Comparison of ENCODE assay signal across 9 cellular contexts in genomic region chr1:143974416-143974815, GRCh38. TPM values are rescaled to one million over a fixed set of nuclear protein-coding genes. Genes with fewer than 3 reads are reported as not detected.
DNase-seq lines count a peak whose midpoint lies in the region; ATAC-seq and TF ChIP-seq lines count a peak whose summit lies in the region.
"Not testable (repeated sequence)": the region's sequence is repeated elsewhere in the genome, so short reads cannot be mapped to it uniquely, and the experiment has no call there.
"Had no signal": no experiment of that assay in that cellular context is flagged by ENCODE, and none has a peak within 500 bp of the region (broad histone marks: within the 10 kb centered on the region; RNA-seq: fewer than 3 reads in every experiment).

No MANE protein-coding gene starts in this region.

- not testable (repeated sequence) for TF ChIP-seq CTCF in AG04450 (IDR thresholded peaks at IDR 0.05; ENCODE audit: low read depth, low read length); HFF-Myc (IDR thresholded peaks at IDR 0.05; ENCODE audit: low read depth, low read length, missing control alignments); SU-DHL-6 (IDR thresholded peaks at IDR 0.05; ENCODE audit: insufficient read depth, low read length, poor library complexity, severe bottlenecking); right atrium auricular region (IDR thresholded peaks at IDR 0.05)

- not testable (repeated sequence) for DNase-seq in AG04450 (ENCODE audit: low read depth, low spot score); HFF-Myc (ENCODE audit: extremely low read depth, low read depth); right atrium auricular region (ENCODE audit: low spot score); naive B cell
- peak; percentile 23 for DNase-seq in activated naive CD8-positive, alpha-beta T cell treated with anti-CD3 and anti-CD28 coated beads, Interleukin-2, amount 10 ng/mL, durations not matched to agents 7 days and 5 days
- peak in 2 of 3 experiments; percentile 0 to 4 for DNase-seq in effector memory CD8-positive, alpha-beta T cell

- not testable (repeated sequence) for H3K36me3 ChIP-seq in SU-DHL-6 (ENCODE audit: low read length); right atrium auricular region; skeletal muscle satellite cell (ENCODE audit: insufficient read depth, low read length)

- H3K9me2 ChIP-seq in SU-DHL-6 (replicated peaks; ENCODE audit: insufficient read depth, low read length): not testable (repeated sequence)

- not testable (repeated sequence) for ATAC-seq in activated naive CD8-positive, alpha-beta T cell treated with anti-CD3 and anti-CD28 coated beads, Interleukin-2, amount 10 ng/mL, durations not matched to agents 7 days and 5 days (ENCODE audit: low read depth); effector memory CD8-positive, alpha-beta T cell (replicated peaks)
- ATAC-seq in naive B cell (ENCODE audit: low read depth in 2 of 2): peak; percentile 2 to 6

- H3K27ac ChIP-seq in AG04450 (ENCODE audit: low read depth, low read length); SU-DHL-6 (ENCODE audit: low read depth, low read length); right atrium auricular region: not testable (repeated sequence)

- H2AFZ ChIP-seq in SU-DHL-6 (ENCODE audit: low read depth, low read length, severe bottlenecking): not testable (repeated sequence)

- H3K27me3 ChIP-seq in AG04450 (ENCODE audit: control insufficient read depth, insufficient read depth, low read length); SU-DHL-6 (ENCODE audit: low read length); right atrium auricular region; skeletal muscle satellite cell (ENCODE audit: control insufficient read depth, insufficient read depth, low read length): not testable (repeated sequence)

- peak overlapping the region; percentile 66 for H3K4me3 Mint-ChIP-seq in activated naive CD8-positive, alpha-beta T cell treated with anti-CD3 and anti-CD28 coated beads, Interleukin-2, amount 10 ng/mL, durations not matched to agents 7 days and 5 days
- H3K4me3 Mint-ChIP-seq in effector memory CD8-positive, alpha-beta T cell: peak overlapping the region; percentile 62 to 72
- H3K4me3 Mint-ChIP-seq in naive B cell: peak overlapping the region in 5 of 8 donors; percentile 64 to 91 (median 83)

- H3F3A ChIP-seq in SU-DHL-6 (ENCODE audit: insufficient read depth): not testable (repeated sequence)

- peak overlapping the region; percentile 40 for H3K4me2 ChIP-seq in SU-DHL-6 (ENCODE audit: low read depth, low read length, poor library complexity, severe bottlenecking)
- H3K4me2 ChIP-seq in skeletal muscle satellite cell (ENCODE audit: low read length): peak overlapping the region; percentile 63

- not testable (repeated sequence) for H3K36me3 Mint-ChIP-seq in activated naive CD8-positive, alpha-beta T cell treated with anti-CD3 and anti-CD28 coated beads, Interleukin-2, amount 10 ng/mL, durations not matched to agents 7 days and 5 days; effector memory CD8-positive, alpha-beta T cell (ENCODE audit: insufficient read depth); naive B cell

- H4K20me1 ChIP-seq in SU-DHL-6 (ENCODE audit: low read depth, low read length): not testable (repeated sequence)

- not testable (repeated sequence) for H3K9me3 ChIP-seq in AG04450 (ENCODE audit: control insufficient read depth, insufficient read depth, low read length); SU-DHL-6 (ENCODE audit: insufficient read depth, low read length); right atrium auricular region; skeletal muscle satellite cell (replicated peaks; ENCODE audit: low read length)

- not testable (repeated sequence) for H3K9me3 Mint-ChIP-seq in activated naive CD8-positive, alpha-beta T cell treated with anti-CD3 and anti-CD28 coated beads, Interleukin-2, amount 10 ng/mL, durations not matched to agents 7 days and 5 days; effector memory CD8-positive, alpha-beta T cell; naive B cell

- POLR2A ChIA-PET in AG04450 (lab: Yijun Ruan, JAX); activated naive CD8-positive, alpha-beta T cell treated with anti-CD3 and anti-CD28 coated beads, Interleukin-2, amount 10 ng/mL, durations not matched to agents 7 days and 5 days (lab: Charles Lee): not testable (repeated sequence)

- H3K9ac ChIP-seq in SU-DHL-6 (ENCODE audit: low read length): peak overlapping the region; percentile 33; the same call in 1 of the 2 replicates
- H3K9ac ChIP-seq in skeletal muscle satellite cell (ENCODE audit: low read depth, low read length): not testable (repeated sequence)

- not testable (repeated sequence) for H3K27me3 Mint-ChIP-seq in activated naive CD8-positive, alpha-beta T cell treated with anti-CD3 and anti-CD28 coated beads, Interleukin-2, amount 10 ng/mL, durations not matched to agents 7 days and 5 days; effector memory CD8-positive, alpha-beta T cell; naive B cell

- H3K79me2 ChIP-seq in SU-DHL-6 (ENCODE audit: insufficient read depth, low read length): not testable (repeated sequence)

- CTCF ChIA-PET in AG04450 (lab: Charles Lee): not testable (repeated sequence)

- not testable (repeated sequence) for H3K27ac Mint-ChIP-seq in activated naive CD8-positive, alpha-beta T cell treated with anti-CD3 and anti-CD28 coated beads, Interleukin-2, amount 10 ng/mL, durations not matched to agents 7 days and 5 days; effector memory CD8-positive, alpha-beta T cell; naive B cell

- H3K4me1 Mint-ChIP-seq in activated naive CD8-positive, alpha-beta T cell treated with anti-CD3 and anti-CD28 coated beads, Interleukin-2, amount 10 ng/mL, durations not matched to agents 7 days and 5 days; effector memory CD8-positive, alpha-beta T cell (ENCODE audit: low read depth in 2 of 2); naive B cell: not testable (repeated sequence)

- H3K4me3 ChIP-seq in AG04450 (ENCODE audit: low read depth, low read length) (peak overlapping the region; percentile 45), HFF-Myc (replicated peaks; ENCODE audit: low read depth, low read length) (peak overlapping the region; percentile 30), right atrium auricular region (peak overlapping the region; percentile 19 to 37), skeletal muscle satellite cell (ENCODE audit: low read length) (peak overlapping the region; percentile 52)
- H3K4me3 ChIP-seq in SU-DHL-6 (ENCODE audit: insufficient read depth, low read length, poor library complexity, severe bottlenecking): not testable (repeated sequence)

- not testable (repeated sequence) for H3K4me1 ChIP-seq in right atrium auricular region; skeletal muscle satellite cell (ENCODE audit: control insufficient read depth, insufficient read depth, low read length)

RNA-seq across cellular contexts. Expression of gene FAM72C, which starts 2.6 kb away (rescaled TPM):
- polyA plus RNA-seq in AG04450 (2011; rRNA removed): 0.79 and 1.0 TPM in 2 replicates
- polyA minus RNA-seq in AG04450 (2011; rRNA and poly(A)+ RNA removed): 0.28 and 0.39 TPM in 2 replicates
- total RNA-seq in activated naive CD8-positive, alpha-beta T cell treated with anti-CD3 and anti-CD28 coated beads, Interleukin-2, amount 10 ng/mL, durations not matched to agents 7 days and 5 days: 1 to 10 TPM; 8.0 to 9.1 TPM
- under 1 TPM; 0.12 to 0.33 TPM for total RNA-seq in right atrium auricular region
- under 1 TPM in 1 of 6 donors, not detected in 5; 0.20 TPM for polyA plus RNA-seq in naive B cell (ENCODE audit: low read depth in 6 of 6)
- 0.87 TPM in 1 of 2 replicates, not detected in the other for total RNA-seq in skeletal muscle satellite cell (2012; rRNA removed)
- polyA plus RNA-seq: pancreas had no signal

Comparison
In these comparisons a context has a peak if more than half of its experiments do, and no peak if none do; other contexts are left out.
1. RNA of gene FAM72C, which starts 2.6 kb away (total RNA-seq): 8.0 to 9.1 TPM in activated naive CD8-positive, alpha-beta T cell treated with anti-CD3 and anti-CD28 coated beads, Interleukin-2, amount 10 ng/mL, durations not matched to agents 7 days and 5 days; 0.12 to 0.33 TPM in right atrium auricular region; every median in the first group is over 4 times any median in the second.
2. Peak in every context shown above with its lines, with median percentiles within 50 percentile points of each other: H3K4me3 Mint-ChIP-seq.